In genomic region chr17:75784473-75785015, GRCh38 we compare ENCODE assay signal across 8 cellular contexts. TPM values are rescaled to one million over a fixed set of nuclear protein-coding genes. Genes with fewer than 3 reads are reported as not detected.
DNase-seq lines count a peak whose midpoint lies in the region; ATAC-seq and TF ChIP-seq lines count a peak whose summit lies in the region.

TSS of gene UNK (plus strand) at chr17:75784806. CDS start at chr17:75784881, 75 bp downstream.

- peak within 1 kb of the TSS; percentile 79 for H3K4me3 ChIP-seq in BE2C (ENCODE audit: low read depth, low read length)
- peak within 1 kb of the TSS; percentile 87 for H3K4me3 ChIP-seq in coronary artery

- H3K27me3 ChIP-seq in BE2C (no peaks in the 10 kb centered on the region), layer of hippocampus (ENCODE audit: control insufficient read depth, insufficient read depth, low read length) (no peaks in the 10 kb centered on the region)

- TF ChIP-seq CTCF in BE2C (IDR thresholded peaks at IDR 0.05; ENCODE audit: low read depth, low read length) (no peak), coronary artery (IDR thresholded peaks at IDR 0.05) (no peak)

- peaks cover 9% of the 10 kb centered on the region for H3K4me1 ChIP-seq in BE2C

- ATAC-seq in GM19438 (IDR thresholded peaks at IDR 0.05; ENCODE audit: low read depth, unreplicated experiment) (peak; percentile 59), HG03565 (IDR thresholded peaks at IDR 0.05; ENCODE audit: unreplicated experiment) (peak; percentile 40)

- DNase-seq in BE2C (peak; percentile 98), NCI-H748 treated with DMSO at 0.1 percent for 48 hours (lab: John Stamatoyannopoulos, UW) (peak; percentile 93), coronary artery (ENCODE audit: low spot score) (peak; percentile 99)
- peak; percentile 91 for DNase-seq in activated CD4-positive, alpha-beta T cell treated with anti-CD3 and anti-CD28 coated beads, Interleukin-2, amount 50 U/mL, for 1 hour
- peak; percentile 83 to 90 for DNase-seq in stimulated activated CD4-positive, alpha-beta T cell treated with anti-CD3 and anti-CD28 coated beads, Interleukin-1b, Interleukin-23, amount 100 ng/mL, for 1 hour (ENCODE audit: low read depth in 2 of 2)

- peaks cover 16% of the 10 kb centered on the region for H3K36me3 ChIP-seq in BE2C

- H3K27ac ChIP-seq in coronary artery (peak within 1 kb of the TSS; percentile 98 to 99), layer of hippocampus (ENCODE audit: low read depth, low read length) (peak within 1 kb of the TSS; percentile 100)

- H3K9me3 ChIP-seq in BE2C = no peaks in the 10 kb centered on the region

RNA-seq across cellular contexts. Expression of gene UNK, which starts in this region (rescaled TPM):
- 27.3 TPM for polyA plus RNA-seq in BE2C (2012; ENCODE audit: insufficient read depth, insufficient read length, low read depth)

Comparison
In these comparisons a context has a peak if more than half of its experiments do, and no peak if none do; other contexts are left out.
1. Peak in every context shown above with its lines: DNase-seq, ATAC-seq, H3K4me3 ChIP-seq and H3K27ac ChIP-seq.